Comparison of ENCODE assay signal across 17 cellular contexts in the genomic region with DNA sequence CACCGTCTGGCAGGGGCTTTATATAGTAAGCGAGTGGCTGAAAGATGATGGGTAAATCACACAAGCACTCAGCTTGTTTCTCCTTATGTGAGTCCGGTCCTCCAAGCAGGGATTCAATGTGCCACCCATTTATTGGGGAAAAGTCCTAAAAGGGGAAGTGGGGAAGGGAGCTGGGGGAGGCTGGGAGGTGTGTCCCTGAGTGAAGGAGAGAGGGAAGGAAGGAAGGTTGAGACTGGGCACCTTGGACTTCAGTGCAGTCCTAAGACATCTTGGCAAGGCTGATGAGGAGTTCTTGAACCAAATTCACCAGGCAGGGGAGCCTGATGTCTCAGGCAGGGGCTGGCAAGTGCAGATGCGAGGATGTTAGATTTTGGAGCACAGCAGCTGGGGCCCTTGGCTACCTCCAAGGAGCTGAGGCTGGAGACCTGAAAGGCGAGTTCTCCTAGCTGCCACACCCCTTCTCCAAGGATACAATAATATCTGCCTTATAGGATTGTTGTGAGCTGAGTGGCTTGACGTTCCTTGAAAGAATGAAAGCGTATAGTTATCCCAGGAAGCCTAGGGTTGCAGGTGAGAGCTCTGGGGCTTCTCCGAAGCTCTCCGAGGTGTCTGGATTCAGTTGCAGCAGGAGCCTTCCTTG. TPM values are rescaled to one million over a fixed set of nuclear protein-coding genes. Genes with fewer than 3 reads are reported as not detected.
DNase-seq lines count a peak whose midpoint lies in the region; ATAC-seq and TF ChIP-seq lines count a peak whose summit lies in the region.
"Had no signal": no experiment of that assay in that cellular context is flagged by ENCODE, and none has a peak within 500 bp of the region (broad histone marks: within the 10 kb centered on the region; RNA-seq: fewer than 3 reads in every experiment).

No MANE protein-coding gene starts in this region.

- DNase-seq in activated naive CD8-positive, alpha-beta T cell treated with anti-CD3 and anti-CD28 coated beads, Interleukin-2, amount 10 ng/mL, durations not matched to agents 7 days and 5 days = no peak
- no peak for DNase-seq in activated naive CD8-positive, alpha-beta T cell treated with anti-CD3 and anti-CD28 coated beads for 36 hours
- DNase-seq in mammary epithelial cell (peak; percentile 52), upper lobe of left lung (peak in 1 of 2 donors; percentile 60), A172 (ENCODE audit: low spot score) (no peak), SW 1271 (lab: John Stamatoyannopoulos, UW) (no peak)
- no peak for DNase-seq in activated effector memory CD4-positive, alpha-beta T cell treated with anti-CD3 and anti-CD28 coated beads, Interleukin-2, amount 50 U/mL, for 16 hours
- DNase-seq: activated CD8-positive, alpha-beta T cell treated with anti-CD3 and anti-CD28 coated beads for 36 hours; COR-L47; KG1; NCI-H1417 treated with DMSO at 0.1 percent for 48 hours; NCI-H446 had no signal

- H3K36me3 ChIP-seq in mammary epithelial cell (ENCODE audit: insufficient read depth, low read length) = no peaks in the 10 kb centered on the region
- peaks cover 0 to 3% of the 10 kb centered on the region in 2 donors for H3K36me3 ChIP-seq in mucosa of rectum (ENCODE audit: control insufficient read depth in 2 of 2, insufficient read depth in 2 of 2, low read length in 2 of 2)
- peaks cover 0 to 4% (median 0%) of the 10 kb centered on the region in 4 donors for H3K36me3 ChIP-seq in upper lobe of left lung

- H3K27ac ChIP-seq in mammary epithelial cell (ENCODE audit: insufficient read depth, low read depth, low read length) = no peak overlapping the region
- H3K27ac ChIP-seq in mucosa of rectum (ENCODE audit: low read depth in 2 of 2, low read length in 2 of 2) = peak overlapping the region; percentile 23 to 40
- peak overlapping the region in 3 of 4 donors; percentile 42 to 72 (median 53) for H3K27ac ChIP-seq in upper lobe of left lung

- ATAC-seq in activated naive CD8-positive, alpha-beta T cell treated with anti-CD3 and anti-CD28 coated beads, Interleukin-2, amount 10 ng/mL, durations not matched to agents 7 days and 5 days (ENCODE audit: low read depth) = no peak
- ATAC-seq in upper lobe of left lung (ENCODE audit: low FRiP score in 2 of 2) = no peak
- ATAC-seq: activated CD8-positive, alpha-beta T cell treated with anti-CD3 and anti-CD28 coated beads for 36 hours had no signal

- no peaks in the 10 kb centered on the region for H3K79me2 ChIP-seq in mammary epithelial cell (ENCODE audit: insufficient read depth, low read length)

- no peak overlapping the region for H3K4me3 ChIP-seq in mammary epithelial cell (replicated peaks in 1 of 3; ENCODE audit: insufficient read depth in 1 of 3, low read depth in 2 of 3, low read length in 3 of 3)
- H3K4me3 ChIP-seq in mucosa of rectum (ENCODE audit: low read length in 2 of 2) = peak overlapping the region in 1 of 2 donors; percentile 52
- peak overlapping the region in 3 of 4 donors; percentile 14 to 35 (median 24) for H3K4me3 ChIP-seq in upper lobe of left lung

- 95% methylated on average over 7 of the region's 9 CpGs for WGBS in mammary epithelial cell (ENCODE audit: low coverage, missing lambda C conversion rate)
- 74 to 92% methylated on average over 9 of the region's 9 CpGs for WGBS in upper lobe of left lung, 2 donors

- H3K36me3 Mint-ChIP-seq in activated naive CD8-positive, alpha-beta T cell treated with anti-CD3 and anti-CD28 coated beads, Interleukin-2, amount 10 ng/mL, durations not matched to agents 7 days and 5 days = peaks cover 19% of the 10 kb centered on the region
- H3K36me3 Mint-ChIP-seq in activated naive CD8-positive, alpha-beta T cell treated with anti-CD3 and anti-CD28 coated beads for 36 hours = peaks cover 2% of the 10 kb centered on the region

- TF ChIP-seq EP300 in upper lobe of left lung (IDR thresholded peaks at IDR 0.05) = no peak

- no peaks in the 10 kb centered on the region for H3K27me3 Mint-ChIP-seq in activated naive CD8-positive, alpha-beta T cell treated with anti-CD3 and anti-CD28 coated beads, Interleukin-2, amount 10 ng/mL, durations not matched to agents 7 days and 5 days
- no peaks in the 10 kb centered on the region for H3K27me3 Mint-ChIP-seq in activated naive CD8-positive, alpha-beta T cell treated with anti-CD3 and anti-CD28 coated beads for 36 hours
- H3K27me3 Mint-ChIP-seq: activated CD8-positive, alpha-beta T cell treated with anti-CD3 and anti-CD28 coated beads for 36 hours had no signal

- no peak overlapping the region for H2AFZ ChIP-seq in mammary epithelial cell (ENCODE audit: low read depth, low read length)

- intact Hi-C loops in mammary epithelial cell (cut with micrococcal nuclease) = no loop called here

- in situ Hi-C loops in mammary epithelial cell (cut with MboI; ENCODE audit: low sequenced_read_pairs in 2 of 2) = no loop called here

- dilution Hi-C loops in mammary epithelial cell (cut with HindIII; ENCODE audit: low sequenced_read_pairs) = no loop called here

- peak overlapping the region; percentile 39 for H3K27ac Mint-ChIP-seq in activated naive CD8-positive, alpha-beta T cell treated with anti-CD3 and anti-CD28 coated beads, Interleukin-2, amount 10 ng/mL, durations not matched to agents 7 days and 5 days
- no peak overlapping the region for H3K27ac Mint-ChIP-seq in activated naive CD8-positive, alpha-beta T cell treated with anti-CD3 and anti-CD28 coated beads for 36 hours
- H3K27ac Mint-ChIP-seq: activated CD8-positive, alpha-beta T cell treated with anti-CD3 and anti-CD28 coated beads for 36 hours had no signal

- CTCF ChIA-PET in mammary epithelial cell (lab: Charles Lee; ENCODE audit: low non-redundant PET) = no interaction called here

- H3K27me3 ChIP-seq in mammary epithelial cell (ENCODE audit: insufficient read depth, low read length) = no peaks in the 10 kb centered on the region
- no peaks in the 10 kb centered on the region for H3K27me3 ChIP-seq in mucosa of rectum (ENCODE audit: control insufficient read depth in 2 of 2, insufficient read depth in 2 of 2, low read length in 2 of 2)
- H3K27me3 ChIP-seq in upper lobe of left lung = no peaks in the 10 kb centered on the region

- H3K9ac ChIP-seq in mammary epithelial cell (ENCODE audit: insufficient read depth, low read length) (no peak overlapping the region), mucosa of rectum (ENCODE audit: low read depth in 1 of 2, low read length in 2 of 2) (peak overlapping the region in 1 of 2 donors; percentile 39)
- H3K9ac ChIP-seq: SK-N-SH had no signal

- TF ChIP-seq CTCF in mammary epithelial cell (conservative IDR thresholded peaks at IDR 0.05 in 1 of 2, IDR thresholded peaks at IDR 0.05 in 1 of 2; ENCODE audit: extremely low read depth in 1 of 2, insufficient read depth in 1 of 2, low read depth in 1 of 2, low read length in 2 of 2) = no peak
- TF ChIP-seq CTCF in upper lobe of left lung (IDR thresholded peaks at IDR 0.05) = no peak

- H3K9me3 ChIP-seq in mammary epithelial cell (replicated peaks; ENCODE audit: insufficient read depth, low read length) (no peaks in the 10 kb centered on the region), mucosa of rectum (ENCODE audit: control insufficient read depth in 2 of 2, low read length in 2 of 2) (no peaks in the 10 kb centered on the region), upper lobe of left lung (no peaks in the 10 kb centered on the region)
- H3K9me3 ChIP-seq: SK-N-SH had no signal

- H3K4me3 Mint-ChIP-seq in activated naive CD8-positive, alpha-beta T cell treated with anti-CD3 and anti-CD28 coated beads, Interleukin-2, amount 10 ng/mL, durations not matched to agents 7 days and 5 days = no peak overlapping the region
- H3K4me3 Mint-ChIP-seq in activated naive CD8-positive, alpha-beta T cell treated with anti-CD3 and anti-CD28 coated beads for 36 hours = no peak overlapping the region
- H3K4me3 Mint-ChIP-seq: activated CD8-positive, alpha-beta T cell treated with anti-CD3 and anti-CD28 coated beads for 36 hours had no signal

- no TSS peak for BruUV-seq in mammary epithelial cell (replicated peaks; lab: Mats Ljungman, UMichigan)

- H3K4me1 ChIP-seq in mammary epithelial cell (ENCODE audit: insufficient read depth, low read length) (peaks cover 10% of the 10 kb centered on the region), mucosa of rectum (ENCODE audit: control insufficient read depth in 2 of 2, insufficient read depth in 2 of 2, low read length in 2 of 2) (peaks cover 10 to 12% of the 10 kb centered on the region in 2 donors), upper lobe of left lung (peaks cover 4 to 17% (median 7%) of the 10 kb centered on the region in 4 donors)

- H3K9me3 Mint-ChIP-seq in activated naive CD8-positive, alpha-beta T cell treated with anti-CD3 and anti-CD28 coated beads, Interleukin-2, amount 10 ng/mL, durations not matched to agents 7 days and 5 days = peaks cover 6% of the 10 kb centered on the region
- H3K9me3 Mint-ChIP-seq in activated naive CD8-positive, alpha-beta T cell treated with anti-CD3 and anti-CD28 coated beads for 36 hours = peaks cover 2% of the 10 kb centered on the region

- POLR2A ChIA-PET in activated naive CD8-positive, alpha-beta T cell treated with anti-CD3 and anti-CD28 coated beads, Interleukin-2, amount 10 ng/mL, durations not matched to agents 7 days and 5 days (lab: Charles Lee) = interaction anchor here (0.8 kb wide), 1 partner anchor 38 kb away, joined by 3 read pairs; a partner anchor contains a TSS

- peaks cover 32% of the 10 kb centered on the region for H3K4me1 Mint-ChIP-seq in activated naive CD8-positive, alpha-beta T cell treated with anti-CD3 and anti-CD28 coated beads, Interleukin-2, amount 10 ng/mL, durations not matched to agents 7 days and 5 days
- peaks cover 13% of the 10 kb centered on the region for H3K4me1 Mint-ChIP-seq in activated naive CD8-positive, alpha-beta T cell treated with anti-CD3 and anti-CD28 coated beads for 36 hours

- TF ChIP-seq POLR2A in upper lobe of left lung (IDR thresholded peaks at IDR 0.05) = no peak

- H4K20me1 ChIP-seq in mammary epithelial cell (ENCODE audit: insufficient read depth, low read length) = no peaks in the 10 kb centered on the region

- H3K4me2 ChIP-seq in mammary epithelial cell (ENCODE audit: insufficient read depth, low read depth, low read length) = no peak overlapping the region
- H3K4me2 ChIP-seq: SK-N-SH had no signal

RNA-seq across cellular contexts. Expression of a gene that starts 23.0 kb away (rescaled TPM):
- 100 to 1,000 TPM; 166 to 172 TPM for total RNA-seq in activated naive CD8-positive, alpha-beta T cell treated with anti-CD3 and anti-CD28 coated beads, Interleukin-2, amount 10 ng/mL, durations not matched to agents 7 days and 5 days
- 10 to 100 TPM; 94.3 to 97.9 TPM for total RNA-seq in activated naive CD8-positive, alpha-beta T cell treated with anti-CD3 and anti-CD28 coated beads for 36 hours
- total RNA-seq in mammary epithelial cell (10 to 100 TPM; 39.3 to 52.3 TPM), upper lobe of left lung (10 to 100 TPM; 25.5 to 72.1 (median 46.1) TPM)
- 8.2 TPM for polyA plus RNA-seq in mammary epithelial cell
- polyA minus RNA-seq in mammary epithelial cell = 31.0 TPM
- total RNA-seq in A172 (2014; rRNA removed; shearing (Covaris generic)) = 76.8 and 83.4 TPM in 2 replicates

RNA-seq across cellular contexts. Expression of a gene that starts 25.5 kb away (rescaled TPM):
- 1 to 10 TPM; 2.8 to 3.5 TPM for total RNA-seq in activated naive CD8-positive, alpha-beta T cell treated with anti-CD3 and anti-CD28 coated beads, Interleukin-2, amount 10 ng/mL, durations not matched to agents 7 days and 5 days
- 1 to 10 TPM in 1 of 2 experiments, under 1 TPM in 1; 0.78 to 1.2 TPM for total RNA-seq in activated naive CD8-positive, alpha-beta T cell treated with anti-CD3 and anti-CD28 coated beads for 36 hours
- under 1 TPM; 0.17 to 0.66 TPM for total RNA-seq in mammary epithelial cell
- polyA plus RNA-seq in mammary epithelial cell = 0.28 TPM
- polyA minus RNA-seq in mammary epithelial cell = 2.1 TPM
- total RNA-seq in upper lobe of left lung = 10 to 100 TPM in 5 of 6 donors, 1 to 10 TPM in 1; 8.5 to 27.2 (median 11.2) TPM
- not detected in 2 replicates for total RNA-seq in A172 (2014; rRNA removed; shearing (Covaris generic))
- polyA plus RNA-seq: SK-N-SH had no signal

RNA-seq across cellular contexts. Expression of a gene that starts 37.8 kb away (rescaled TPM):
- total RNA-seq in activated naive CD8-positive, alpha-beta T cell treated with anti-CD3 and anti-CD28 coated beads, Interleukin-2, amount 10 ng/mL, durations not matched to agents 7 days and 5 days = 10 to 100 TPM; 70.6 to 76.3 TPM
- 10 to 100 TPM; 25.8 to 26.0 TPM for total RNA-seq in activated naive CD8-positive, alpha-beta T cell treated with anti-CD3 and anti-CD28 coated beads for 36 hours
- total RNA-seq in mammary epithelial cell (not detected), upper lobe of left lung (10 to 100 TPM in 4 of 6 donors, 1 to 10 TPM in 2; 3.2 to 16.9 (median 13.2) TPM)
- not detected for polyA plus RNA-seq in mammary epithelial cell
- not detected for polyA minus RNA-seq in mammary epithelial cell
- not detected in 2 replicates for total RNA-seq in A172 (2014; rRNA removed; shearing (Covaris generic))
- total RNA-seq: chondrocyte, glomerular endothelial cell, renal cortical epithelial cell had no signal
- polyA plus RNA-seq: SK-N-SH had no signal

Comparison
In these comparisons a context has a peak if more than half of its experiments do, and no peak if none do; other contexts are left out.
1. H3K4me3 ChIP-seq: peak in upper lobe of left lung (3 of 4); none in mammary epithelial cell (0 of 3).